1 cellular context compared by ENCODE assay signal in genomic region chr2:202032841-202033316, GRCh38.
TF ChIP-seq lines count a peak whose summit lies in the region.

No MANE protein-coding gene starts in this region.

TF ChIP-seq in HepG2, 621 proteins besides CTCF, POLR2A, EP300 and RAD21 (continued from another document and continues in another):
- TF ChIP-seq THAP9 (CRISPR knock-in tag; IDR thresholded peaks at IDR 0.05; ENCODE audit: borderline replicate concordance) (0 out of 2 replicates have a peak, but pooled peaks have one; percentile 46), ZNF234 (CRISPR knock-in tag; conservative IDR thresholded peaks at IDR 0.05) (no peak), ATM (IDR thresholded peaks at IDR 0.05; ENCODE audit: borderline replicate concordance) (no peak), ZNF569 (CRISPR knock-in tag; IDR thresholded peaks at IDR 0.05; ENCODE audit: borderline replicate concordance) (no peak), TRIM24 (CRISPR knock-in tag; IDR thresholded peaks at IDR 0.05) (no peak), ZNF124 (CRISPR knock-in tag; IDR thresholded peaks at IDR 0.05) (no peak), MAFG (CRISPR knock-in tag; IDR thresholded peaks at IDR 0.05) (no peak), ETV6 (CRISPR knock-in tag; conservative IDR thresholded peaks at IDR 0.05) (no peak), ELF3 (CRISPR knock-in tag; IDR thresholded peaks at IDR 0.05) (no peak), ZNF691 (CRISPR knock-in tag; IDR thresholded peaks at IDR 0.05; ENCODE audit: borderline replicate concordance, low read depth) (no peak), NR2C2 (CRISPR knock-in tag; IDR thresholded peaks at IDR 0.05; ENCODE audit: borderline replicate concordance) (no peak), ZNF724P (CRISPR knock-in tag; IDR thresholded peaks at IDR 0.05; ENCODE audit: borderline replicate concordance) (no peak), ATF5 (CRISPR knock-in tag; IDR thresholded peaks at IDR 0.05; ENCODE audit: low read depth) (no peak), ZNF138 (CRISPR knock-in tag; IDR thresholded peaks at IDR 0.05; ENCODE audit: low read depth) (no peak), RBM39 (IDR thresholded peaks at IDR 0.05; ENCODE audit: low read depth, low read length, poor library complexity, severe bottlenecking) (no peak), ELF1 (CRISPR knock-in tag; IDR thresholded peaks at IDR 0.05) (no peak), MLXIP (CRISPR knock-in tag; IDR thresholded peaks at IDR 0.05; ENCODE audit: borderline replicate concordance) (no peak), ZNF407 (CRISPR knock-in tag; IDR thresholded peaks at IDR 0.05; ENCODE audit: not compliant biosample characterization) (no peak), CHD4 (IDR thresholded peaks at IDR 0.05; ENCODE audit: borderline replicate concordance, low read length) (no peak), ZNF792 (CRISPR knock-in tag; IDR thresholded peaks at IDR 0.05) (no peak), GMEB2 (CRISPR knock-in tag; IDR thresholded peaks at IDR 0.05; ENCODE audit: low read depth) (no peak), ZNF773 (CRISPR knock-in tag; IDR thresholded peaks at IDR 0.05; ENCODE audit: borderline replicate concordance) (no peak), ZNF335 (CRISPR knock-in tag; IDR thresholded peaks at IDR 0.05) (no peak), FUBP1 (CRISPR knock-in tag; IDR thresholded peaks at IDR 0.05; ENCODE audit: borderline replicate concordance) (no peak), TMF1 (CRISPR knock-in tag; IDR thresholded peaks at IDR 0.05; ENCODE audit: low read depth) (no peak), ZNF616 (CRISPR knock-in tag; IDR thresholded peaks at IDR 0.05; ENCODE audit: low read depth) (0 out of 2 replicates have a peak, but pooled peaks have one; percentile 48), ZNF280B (CRISPR knock-in tag; IDR thresholded peaks at IDR 0.05; ENCODE audit: borderline replicate concordance) (no peak), HNRNPLL (IDR thresholded peaks at IDR 0.05; ENCODE audit: low read depth, low read length, poor library complexity, severe bottlenecking) (no peak), ZNF547 (CRISPR knock-in tag; IDR thresholded peaks at IDR 0.05) (peak; percentile 50; the same call in 1 of the 2 replicates), ELK4 (CRISPR knock-in tag; IDR thresholded peaks at IDR 0.05; ENCODE audit: borderline replicate concordance) (no peak), JARID2 (CRISPR knock-in tag; IDR thresholded peaks at IDR 0.05; ENCODE audit: insufficient replicate concordance) (no peak), GLI4 (CRISPR knock-in tag; IDR thresholded peaks at IDR 0.05; ENCODE audit: borderline replicate concordance) (no peak), HNF4A (CRISPR knock-in tag; IDR thresholded peaks at IDR 0.05) (no peak), FOSL2 (CRISPR knock-in tag; IDR thresholded peaks at IDR 0.05) (no peak; the same call in 1 of the 2 replicates), ZNF678 (CRISPR knock-in tag; IDR thresholded peaks at IDR 0.05) (no peak)
